Comparison of ENCODE assay signal across 11 cellular contexts in the genomic region with DNA sequence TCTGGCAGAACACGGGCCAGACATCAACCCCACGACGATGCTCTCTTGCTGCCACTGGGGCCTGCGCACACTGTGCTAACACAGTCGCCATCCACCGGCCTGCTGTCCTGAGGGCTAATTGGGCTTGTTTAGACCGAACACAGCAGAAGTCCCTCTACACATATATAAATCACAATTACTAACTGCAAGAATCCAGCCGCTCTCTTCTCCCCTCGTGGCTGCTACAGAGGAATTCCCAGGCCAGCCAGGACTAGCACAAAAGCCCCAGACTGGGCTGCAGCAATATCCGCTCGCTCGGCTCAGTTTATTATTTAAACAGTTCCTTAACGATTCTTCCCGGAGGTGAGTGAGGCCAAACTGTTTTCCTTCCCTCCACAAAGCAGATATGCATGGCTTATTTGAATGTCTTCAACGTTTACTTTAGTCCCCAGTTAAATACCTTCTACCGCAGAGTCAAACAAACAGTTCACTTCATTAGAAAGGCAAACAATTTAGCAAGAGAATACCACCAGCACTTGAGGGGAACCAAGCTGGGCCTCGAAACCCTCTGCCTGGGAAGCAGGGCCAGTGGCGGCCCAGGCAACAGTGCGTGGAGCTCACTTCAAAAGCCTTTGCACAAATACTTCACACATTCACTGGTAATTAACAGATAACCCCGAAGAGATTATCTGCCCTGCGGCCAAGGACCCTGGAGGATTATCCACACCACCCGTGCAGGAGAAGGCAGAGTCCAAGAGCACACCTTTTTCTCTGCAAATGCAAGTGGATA.
DNase-seq lines count a peak whose midpoint lies in the region; ATAC-seq and TF ChIP-seq lines count a peak whose summit lies in the region.
"Had no signal": no experiment of that assay in that cellular context is flagged by ENCODE, and none has a peak within 500 bp of the region (broad histone marks: within the 10 kb centered on the region; RNA-seq: fewer than 3 reads in every experiment).

No MANE protein-coding gene starts in this region.

- H3K4ac ChIP-seq in trophoblast cell (ENCODE audit: low read depth, low read length), result no peak overlapping the region

- no peaks in the 10 kb centered on the region for H3K79me1 ChIP-seq in trophoblast cell (ENCODE audit: low read length)

- no peak overlapping the region for H2BK5ac ChIP-seq in trophoblast cell (ENCODE audit: low read depth, low read length, poor library complexity)

- no peak overlapping the region for H2BK12ac ChIP-seq in trophoblast cell (ENCODE audit: low read length)

- DNase-seq in DMS53 treated with DMSO at 0.1 percent for 48 hours (lab: John Stamatoyannopoulos, UW; ENCODE audit: unreplicated experiment), result peak; percentile 47
- no peak for DNase-seq in Panc1 (ENCODE audit: low read depth, low spot score)
- DNase-seq in iPS DF 19.7 (ENCODE audit: low read depth, low spot score), result peak; percentile 91
- DNase-seq in osteoblast (ENCODE audit: insufficient read length, low spot score, missing footprints), result peak; percentile 46
- no peak for DNase-seq in DMS 273 (lab: John Stamatoyannopoulos, UW; ENCODE audit: unreplicated experiment)
- no peak for DNase-seq in trophoblast cell
- DNase-seq in colonic mucosa, result no peak
- DNase-seq: glutamatergic neuron, NCI-H1105 treated with DMSO at 0.1 percent for 48 hours, testis had no signal

- in situ Hi-C loops in Panc1 (cut with HindIII; ENCODE audit: low pct_unique_long_range_greater_than_20kb, low sequenced_read_pairs), result no loop called here

- no TSS peak for BruUV-seq in Panc1 (replicated peaks; lab: Mats Ljungman, UMichigan)

- no peak overlapping the region for H3K14ac ChIP-seq in trophoblast cell (ENCODE audit: low read length)

- H3K18ac ChIP-seq in trophoblast cell (ENCODE audit: low read length), result no peak overlapping the region

- no peak overlapping the region for H4K91ac ChIP-seq in trophoblast cell (ENCODE audit: low read depth, low read length)

- no CpG with 5 or more reads among the region's 22 CpGs for WGBS in trophoblast cell (ENCODE audit: extremely low coverage, insufficient coverage, insufficient read length)

- peaks cover 16% of the 10 kb centered on the region for H3K4me1 ChIP-seq in Panc1 (ENCODE audit: control insufficient read depth, insufficient read depth, low read length)
- peaks cover 6% of the 10 kb centered on the region for H3K4me1 ChIP-seq in osteoblast (ENCODE audit: insufficient read depth, low read length)
- H3K4me1 ChIP-seq in trophoblast cell (ENCODE audit: control insufficient read depth in 1 of 2, insufficient read depth in 2 of 2, low read length in 2 of 2), result peaks cover 5 to 9% of the 10 kb centered on the region in 2 experiments
- no peaks in the 10 kb centered on the region for H3K4me1 ChIP-seq in colonic mucosa
- H3K4me1 ChIP-seq: testis had no signal

- H3K9me3 ChIP-seq in Panc1 (ENCODE audit: control insufficient read depth, insufficient read depth, low read depth, low read length) (no peaks in the 10 kb centered on the region), osteoblast (ENCODE audit: low read depth, low read length) (no peaks in the 10 kb centered on the region), trophoblast cell (ENCODE audit: insufficient read depth, low read depth, low read length) (no peaks in the 10 kb centered on the region), colonic mucosa (no peaks in the 10 kb centered on the region)
- H3K9me3 ChIP-seq: testis had no signal

- H3K27ac ChIP-seq in Panc1 (ENCODE audit: low read length) (peak overlapping the region; percentile 24; the same call in 1 of the 2 replicates), osteoblast (ENCODE audit: low read depth, low read length) (no peak overlapping the region), trophoblast cell (ENCODE audit: low read depth, low read length) (no peak overlapping the region), colonic mucosa (no peak overlapping the region)
- H3K27ac ChIP-seq: testis had no signal

- TF ChIP-seq CTCF in Panc1 (IDR thresholded peaks at IDR 0.05) (no peak), osteoblast (IDR thresholded peaks at IDR 0.05; ENCODE audit: extremely low read depth, low read depth, low read length) (no peak), colonic mucosa (IDR thresholded peaks at IDR 0.05) (no peak)

- POLR2A ChIA-PET in Panc1 (lab: Charles Lee), result no interaction called here

- H2BK120ac ChIP-seq in trophoblast cell (ENCODE audit: insufficient read depth, low read length, poor library complexity), result no peak overlapping the region

- H4K20me1 ChIP-seq in osteoblast (ENCODE audit: insufficient read depth, low read length), result peaks cover 14% of the 10 kb centered on the region

- no peak overlapping the region for H2AFZ ChIP-seq in osteoblast (ENCODE audit: low read length)
- H2AFZ ChIP-seq in trophoblast cell (ENCODE audit: insufficient read depth, low read length, poor library complexity), result no peak overlapping the region

- intact Hi-C loops in Panc1 (cut with micrococcal nuclease; ENCODE audit: unreplicated experiment) (no loop called here), colonic mucosa (cut with DNase I) (no loop called here)

- H3K9ac ChIP-seq in trophoblast cell (ENCODE audit: low read length) (no peak overlapping the region), colonic mucosa (ENCODE audit: low read depth in 2 of 2, low read length in 2 of 2) (no peak overlapping the region)

- no peak overlapping the region for H4K12ac ChIP-seq in trophoblast cell (ENCODE audit: low read depth, low read length)

- H3K23ac ChIP-seq in trophoblast cell (ENCODE audit: low read length), result no peak overlapping the region

- peaks cover 6% of the 10 kb centered on the region for H3K79me2 ChIP-seq in osteoblast (ENCODE audit: insufficient read depth, low read length)
- no peaks in the 10 kb centered on the region for H3K79me2 ChIP-seq in trophoblast cell (ENCODE audit: control insufficient read depth, insufficient read depth, low read length, poor library complexity)

- no peak overlapping the region for H3K4me3 ChIP-seq in Panc1 (ENCODE audit: low read depth in 2 of 2, low read length in 2 of 2)
- H3K4me3 ChIP-seq in osteoblast (ENCODE audit: insufficient read depth, low read length), result no peak overlapping the region
- H3K4me3 ChIP-seq in trophoblast cell (ENCODE audit: low read depth, low read length), result no peak overlapping the region
- H3K4me3 ChIP-seq in colonic mucosa, result no peak overlapping the region
- H3K4me3 ChIP-seq: testis had no signal

- H3K27me3 ChIP-seq in Panc1 (ENCODE audit: control insufficient read depth, insufficient read depth, low read length) (no peaks in the 10 kb centered on the region), osteoblast (ENCODE audit: insufficient read depth, low read length) (no peaks in the 10 kb centered on the region), trophoblast cell (ENCODE audit: insufficient read depth, low read length) (no peaks in the 10 kb centered on the region), colonic mucosa (no peaks in the 10 kb centered on the region)
- H3K27me3 ChIP-seq: testis had no signal

- CTCF ChIA-PET in Panc1 (lab: Charles Lee), result interaction anchor here (0.5 kb wide), 1 partner anchor 1863 kb away, joined by 6 read pairs; no protein-coding TSS in a partner anchor

- H3K4me2 ChIP-seq in osteoblast (ENCODE audit: insufficient read depth, low read length) (no peak overlapping the region), trophoblast cell (ENCODE audit: low read length) (no peak overlapping the region)

- ATAC-seq in Panc1 (peak; percentile 83), GM21360 (IDR thresholded peaks at IDR 0.05; ENCODE audit: unreplicated experiment) (no peak)

- H4K8ac ChIP-seq in trophoblast cell (ENCODE audit: low read depth, low read length), result no peak overlapping the region

- H3K36me3 ChIP-seq in Panc1 (ENCODE audit: control insufficient read depth, insufficient read depth, low read length), result no peaks in the 10 kb centered on the region
- no peaks in the 10 kb centered on the region for H3K36me3 ChIP-seq in osteoblast (ENCODE audit: insufficient read depth, low read length)
- H3K36me3 ChIP-seq in trophoblast cell (ENCODE audit: control insufficient read depth in 1 of 2, insufficient read depth in 2 of 2, low read length in 2 of 2), result no peaks in the 10 kb centered on the region
- H3K36me3 ChIP-seq in colonic mucosa, result no peaks in the 10 kb centered on the region

- no peak overlapping the region for H2AK5ac ChIP-seq in trophoblast cell (ENCODE audit: low read length)

Comparison
In these comparisons a context has a peak if more than half of its experiments do, and no peak if none do; other contexts are left out.
1. DNase-seq: peak in DMS53 treated with DMSO at 0.1 percent for 48 hours (single experiment), iPS DF 19.7 (single experiment) and osteoblast (single experiment); none in Panc1 (single experiment), DMS 273 (single experiment), trophoblast cell (0 of 2) and colonic mucosa (single experiment).